Comparison of ENCODE assay signal across 8 cellular contexts in the genomic region with DNA sequence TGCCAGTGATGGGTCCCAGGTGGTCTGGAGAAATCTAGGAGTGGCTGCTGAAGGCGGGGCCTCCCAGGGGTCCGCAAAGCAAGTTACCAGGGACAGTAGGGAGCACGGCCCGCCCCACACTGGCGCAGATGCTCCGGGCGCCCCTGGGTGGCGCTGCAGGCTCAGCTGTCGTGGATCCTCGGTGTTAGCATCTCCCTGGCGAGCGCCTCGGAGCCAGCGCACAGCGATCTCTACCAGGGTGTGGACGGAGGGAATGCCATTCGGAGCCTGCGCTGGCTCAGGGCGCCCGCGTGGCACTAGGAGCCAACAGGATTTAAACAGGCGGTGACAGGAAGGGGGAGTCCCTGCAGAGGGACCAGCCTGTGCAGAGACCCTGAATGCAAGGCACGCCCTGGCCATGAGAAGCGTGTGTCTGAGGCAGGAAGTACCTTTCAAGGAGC. TPM values are rescaled to one million over a fixed set of nuclear protein-coding genes. Genes with fewer than 3 reads are reported as not detected.
DNase-seq lines count a peak whose midpoint lies in the region; ATAC-seq and TF ChIP-seq lines count a peak whose summit lies in the region.

No MANE protein-coding gene starts in this region.

- peak; percentile 70 for ATAC-seq in HG02798 (IDR thresholded peaks at IDR 0.05; ENCODE audit: poor library complexity, unreplicated experiment)
- ATAC-seq in HG03378 (IDR thresholded peaks at IDR 0.05; ENCODE audit: unreplicated experiment): no peak

- POLR2A ChIA-PET in MCF 10A (lab: Yijun Ruan, JAX): interaction anchor here (1.0 to 1.4 kb wide), 3 partner anchors 19 to 78 kb away, joined by 4 to 6 read pairs (median 4); a partner anchor contains a TSS

- TF ChIP-seq CTCF in GM10266 (IDR thresholded peaks at IDR 0.05; ENCODE audit: control insufficient read depth, insufficient read depth, low read depth, missing control alignments) (peak; percentile 95), MCF 10A (IDR thresholded peaks at IDR 0.05; ENCODE audit: unreplicated experiment) (peak; percentile 97), spleen (IDR thresholded peaks at IDR 0.05 in 8 of 11, conservative IDR thresholded peaks at IDR 0.05 in 3 of 11) (peak; percentile 78 to 92 (median 89))

- CTCF ChIA-PET in MCF 10A (lab: Yijun Ruan, JAX): interaction anchor here (0.5 to 4.4 kb wide), 18 partner anchors 10 to 441 kb away, joined by 3 to 32 read pairs (median 6); a partner anchor contains a TSS

- BruUV-seq in MCF 10A (replicated peaks; lab: Mats Ljungman, UMichigan): no TSS peak

- H3K27ac Mint-ChIP-seq in MCF 10A (ENCODE audit: low read depth, unreplicated experiment): no peak overlapping the region

- no peak for TF ChIP-seq POLR2A in spleen (IDR thresholded peaks at IDR 0.05)

- H3K27me3 Mint-ChIP-seq in MCF 10A (ENCODE audit: insufficient read depth, unreplicated experiment): no peaks in the 10 kb centered on the region

- H3K27me3 ChIP-seq in spleen (replicated peaks in 1 of 7): peaks cover 0 to 8% (median 0%) of the 10 kb centered on the region in 7 donors

- no peak overlapping the region for H3K4me3 Mint-ChIP-seq in MCF 10A (ENCODE audit: unreplicated experiment)

- peaks cover 0 to 15% (median 0%) of the 10 kb centered on the region in 6 donors for H3K36me3 ChIP-seq in spleen

- WGBS in spleen, 5 donors: 1 to 9% (median 3%) methylated on average over 5 to 24 of the region's 24 CpGs

- peaks cover 3% of the 10 kb centered on the region for H3K36me3 Mint-ChIP-seq in MCF 10A (ENCODE audit: insufficient read depth, unreplicated experiment)

- H3K4me3 ChIP-seq in spleen: peak overlapping the region in 3 of 8 donors; percentile 14 to 44 (median 14)

- H3K9me3 ChIP-seq in spleen: no peaks in the 10 kb centered on the region

- peaks cover 18% of the 10 kb centered on the region for H3K4me1 Mint-ChIP-seq in MCF 10A (ENCODE audit: insufficient read depth, unreplicated experiment)

- H3K27ac ChIP-seq in spleen: peak overlapping the region in 1 of 8 donors; percentile 11

- intact Hi-C loops in MCF 10A (cut with micrococcal nuclease): loop anchor here (1.0 kb wide), 6 partner anchors 17 to 211 kb away; no protein-coding TSS in a partner anchor
- intact Hi-C loops in spleen (cut with DNase I; ENCODE audit: low total_unique reads): loop anchor here (10.0 kb wide), 1 partner anchor 234 kb away; no protein-coding TSS in a partner anchor

- H3K9me3 Mint-ChIP-seq in MCF 10A (ENCODE audit: unreplicated experiment): no peaks in the 10 kb centered on the region

- H3K4me1 ChIP-seq in spleen: peaks cover 7 to 22% (median 10%) of the 10 kb centered on the region in 6 donors

- peak; percentile 82 for DNase-seq in GM10266 (ENCODE audit: extremely low spot score)
- peak; percentile 65 for DNase-seq in NCI-H2107 (lab: John Stamatoyannopoulos, UW)
- DNase-seq in UCSD-AML1 (lab: John Stamatoyannopoulos, UW; ENCODE audit: unreplicated experiment): peak; percentile 82
- DNase-seq in MCF 10A (ENCODE audit: unreplicated experiment): peak; percentile 78
- DNase-seq in iPS-NIHi7 (ENCODE audit: extremely low spot score): peak; percentile 96
- peak; percentile 92 for DNase-seq in spleen

RNA-seq across cellular contexts. Expression of a gene that starts 20.2 kb away (rescaled TPM):
- total RNA-seq in MCF 10A (2022) (145 and 184 TPM in 2 replicates), spleen (10 to 100 TPM; 26.3 to 40.8 (median 32.0) TPM)
- polyA plus RNA-seq in spleen: 10 to 100 TPM; 39.3 to 63.6 (median 52.7) TPM

RNA-seq across cellular contexts. Expression of a gene that starts 43.1 kb away (rescaled TPM):
- total RNA-seq in MCF 10A (2022) (7.5 and 20.6 TPM in 2 replicates), spleen (10 to 100 TPM in 5 of 7 donors, 1 to 10 TPM in 2; 2.8 to 20.6 (median 11.1) TPM)
- polyA plus RNA-seq in spleen: 10 to 100 TPM in 2 of 3 donors, 1 to 10 TPM in 1; 5.5 to 16.8 (median 14.6) TPM

RNA-seq across cellular contexts. Expression of a gene that starts 46.2 kb away (rescaled TPM):
- total RNA-seq in MCF 10A (2022): 2.3 and 4.5 TPM in 2 replicates
- 10 to 100 TPM; 34.3 to 57.1 (median 39.5) TPM for total RNA-seq in spleen
- 10 to 100 TPM in 2 of 3 donors, 1 to 10 TPM in 1; 6.5 to 17.6 (median 14.1) TPM for polyA plus RNA-seq in spleen

RNA-seq across cellular contexts. Expression of a gene that starts 54.4 kb away (rescaled TPM):
- total RNA-seq in MCF 10A (2022): 24.2 and 27.5 TPM in 2 replicates
- total RNA-seq in spleen: 10 to 100 TPM in 6 of 7 donors, 1 to 10 TPM in 1; 8.6 to 25.6 (median 12.9) TPM
- polyA plus RNA-seq in spleen: 1 to 10 TPM; 2.2 to 6.7 (median 3.3) TPM
